11 cellular contexts compared by ENCODE assay signal in genomic region chr9:34983209-34983608, GRCh38. TPM values are rescaled to one million over a fixed set of nuclear protein-coding genes. Genes with fewer than 3 reads are reported as not detected.
DNase-seq lines count a peak whose midpoint lies in the region; ATAC-seq and TF ChIP-seq lines count a peak whose summit lies in the region.
"Had no signal": no experiment of that assay in that cellular context is flagged by ENCODE, and none has a peak within 500 bp of the region (broad histone marks: within the 10 kb centered on the region; RNA-seq: fewer than 3 reads in every experiment).

No MANE protein-coding gene starts in this region.

- peak overlapping the region; percentile 65 for H3K4me3 Mint-ChIP-seq in activated naive CD8-positive, alpha-beta T cell treated with anti-CD3 and anti-CD28 coated beads, Interleukin-2, amount 10 ng/mL, durations not matched to agents 7 days and 5 days
- no peak overlapping the region for H3K4me3 Mint-ChIP-seq in activated CD4-positive, alpha-beta memory T cell treated with anti-CD3 and anti-CD28 coated beads for 36 hours
- H3K4me3 Mint-ChIP-seq: natural killer cell had no signal

- H3K9me3 Mint-ChIP-seq in activated naive CD8-positive, alpha-beta T cell treated with anti-CD3 and anti-CD28 coated beads, Interleukin-2, amount 10 ng/mL, durations not matched to agents 7 days and 5 days, result no peaks in the 10 kb centered on the region
- no peaks in the 10 kb centered on the region for H3K9me3 Mint-ChIP-seq in activated CD4-positive, alpha-beta memory T cell treated with anti-CD3 and anti-CD28 coated beads for 36 hours
- H3K9me3 Mint-ChIP-seq: natural killer cell had no signal

- DNase-seq in activated naive CD8-positive, alpha-beta T cell treated with anti-CD3 and anti-CD28 coated beads, Interleukin-2, amount 10 ng/mL, durations not matched to agents 7 days and 5 days, result no peak
- DNase-seq in omental fat pad (ENCODE audit: low spot score) (no peak), GM19240 (ENCODE audit: insufficient read length, low spot score) (no peak), activated T-cell treated with anti-CD3 and anti-CD28 coated beads for 4 hours (no peak)
- no peak for DNase-seq in activated CD4-positive, alpha-beta memory T cell treated with anti-CD3 and anti-CD28 coated beads for 36 hours
- DNase-seq: DMS153, hypothalamus, natural killer cell had no signal

- intact Hi-C loops in activated CD4-positive, alpha-beta memory T cell treated with anti-CD3 and anti-CD28 coated beads for 36 hours (cut with micrococcal nuclease), result no loop called here

- peak; percentile 71 for ATAC-seq in GM18502 (IDR thresholded peaks at IDR 0.05; ENCODE audit: poor library complexity, unreplicated experiment)
- peak; percentile 43 for ATAC-seq in GM21526 (IDR thresholded peaks at IDR 0.05; ENCODE audit: low FRiP score, unreplicated experiment)
- ATAC-seq in HG03520 (IDR thresholded peaks at IDR 0.05; ENCODE audit: unreplicated experiment), result peak; percentile 37
- peak; percentile 53 for ATAC-seq in activated naive CD8-positive, alpha-beta T cell treated with anti-CD3 and anti-CD28 coated beads, Interleukin-2, amount 10 ng/mL, durations not matched to agents 7 days and 5 days (ENCODE audit: low read depth)
- no peak for ATAC-seq in omental fat pad (ENCODE audit: low FRiP score)
- ATAC-seq: natural killer cell had no signal

- peak overlapping the region; percentile 80 for H3K27ac Mint-ChIP-seq in activated naive CD8-positive, alpha-beta T cell treated with anti-CD3 and anti-CD28 coated beads, Interleukin-2, amount 10 ng/mL, durations not matched to agents 7 days and 5 days
- H3K27ac Mint-ChIP-seq in activated CD4-positive, alpha-beta memory T cell treated with anti-CD3 and anti-CD28 coated beads for 36 hours, result no peak overlapping the region
- H3K27ac Mint-ChIP-seq: natural killer cell had no signal

- POLR2A ChIA-PET in activated naive CD8-positive, alpha-beta T cell treated with anti-CD3 and anti-CD28 coated beads, Interleukin-2, amount 10 ng/mL, durations not matched to agents 7 days and 5 days (lab: Charles Lee), result no interaction called here
- POLR2A ChIA-PET in activated CD4-positive, alpha-beta memory T cell treated with anti-CD3 and anti-CD28 coated beads for 36 hours (lab: Charles Lee), result no interaction called here

- no peaks in the 10 kb centered on the region for H3K36me3 Mint-ChIP-seq in activated naive CD8-positive, alpha-beta T cell treated with anti-CD3 and anti-CD28 coated beads, Interleukin-2, amount 10 ng/mL, durations not matched to agents 7 days and 5 days
- no peaks in the 10 kb centered on the region for H3K36me3 Mint-ChIP-seq in activated CD4-positive, alpha-beta memory T cell treated with anti-CD3 and anti-CD28 coated beads for 36 hours
- H3K36me3 Mint-ChIP-seq: natural killer cell had no signal

- no peak for TF ChIP-seq CTCF in omental fat pad (IDR thresholded peaks at IDR 0.05)

- peaks cover 46% of the 10 kb centered on the region for H3K4me1 Mint-ChIP-seq in activated naive CD8-positive, alpha-beta T cell treated with anti-CD3 and anti-CD28 coated beads, Interleukin-2, amount 10 ng/mL, durations not matched to agents 7 days and 5 days
- peaks cover 56% of the 10 kb centered on the region for H3K4me1 Mint-ChIP-seq in activated CD4-positive, alpha-beta memory T cell treated with anti-CD3 and anti-CD28 coated beads for 36 hours (ENCODE audit: low read depth)

- peaks cover 2% of the 10 kb centered on the region for H3K27me3 Mint-ChIP-seq in activated naive CD8-positive, alpha-beta T cell treated with anti-CD3 and anti-CD28 coated beads, Interleukin-2, amount 10 ng/mL, durations not matched to agents 7 days and 5 days
- H3K27me3 Mint-ChIP-seq in activated CD4-positive, alpha-beta memory T cell treated with anti-CD3 and anti-CD28 coated beads for 36 hours, result no peaks in the 10 kb centered on the region

- CTCF ChIA-PET in activated CD4-positive, alpha-beta memory T cell treated with anti-CD3 and anti-CD28 coated beads for 36 hours (lab: Charles Lee), result interaction anchor here (1.9 to 5.0 kb wide), 2 partner anchors 12 to 84 kb away, joined by 7 to 111 read pairs; no protein-coding TSS in a partner anchor

RNA-seq across cellular contexts. Expression of gene DNAJB5, which starts 6.3 kb away (rescaled TPM):
- 1 to 10 TPM; 3.3 to 5.0 TPM for total RNA-seq in activated naive CD8-positive, alpha-beta T cell treated with anti-CD3 and anti-CD28 coated beads, Interleukin-2, amount 10 ng/mL, durations not matched to agents 7 days and 5 days
- 10 to 100 TPM in 2 of 4 donors, 1 to 10 TPM in 2; 6.3 to 17.3 (median 9.8) TPM for total RNA-seq in omental fat pad
- 10 to 100 TPM; 11.5 to 12.0 TPM for total RNA-seq in activated CD4-positive, alpha-beta memory T cell treated with anti-CD3 and anti-CD28 coated beads for 36 hours

RNA-seq across cellular contexts. Expression of gene PHF24, which starts 25.1 kb away (rescaled TPM):
- total RNA-seq in activated naive CD8-positive, alpha-beta T cell treated with anti-CD3 and anti-CD28 coated beads, Interleukin-2, amount 10 ng/mL, durations not matched to agents 7 days and 5 days, result not detected
- total RNA-seq in omental fat pad, result under 1 TPM in 3 of 4 donors, not detected in 1; 0.28 to 0.95 (median 0.84) TPM
- total RNA-seq in activated CD4-positive, alpha-beta memory T cell treated with anti-CD3 and anti-CD28 coated beads for 36 hours, result under 1 TPM in 1 of 2 experiments, not detected in 1; 0.12 TPM
- total RNA-seq: natural killer cell had no signal
